Comparison of ENCODE assay signal across 8 cellular contexts in the genomic region with DNA sequence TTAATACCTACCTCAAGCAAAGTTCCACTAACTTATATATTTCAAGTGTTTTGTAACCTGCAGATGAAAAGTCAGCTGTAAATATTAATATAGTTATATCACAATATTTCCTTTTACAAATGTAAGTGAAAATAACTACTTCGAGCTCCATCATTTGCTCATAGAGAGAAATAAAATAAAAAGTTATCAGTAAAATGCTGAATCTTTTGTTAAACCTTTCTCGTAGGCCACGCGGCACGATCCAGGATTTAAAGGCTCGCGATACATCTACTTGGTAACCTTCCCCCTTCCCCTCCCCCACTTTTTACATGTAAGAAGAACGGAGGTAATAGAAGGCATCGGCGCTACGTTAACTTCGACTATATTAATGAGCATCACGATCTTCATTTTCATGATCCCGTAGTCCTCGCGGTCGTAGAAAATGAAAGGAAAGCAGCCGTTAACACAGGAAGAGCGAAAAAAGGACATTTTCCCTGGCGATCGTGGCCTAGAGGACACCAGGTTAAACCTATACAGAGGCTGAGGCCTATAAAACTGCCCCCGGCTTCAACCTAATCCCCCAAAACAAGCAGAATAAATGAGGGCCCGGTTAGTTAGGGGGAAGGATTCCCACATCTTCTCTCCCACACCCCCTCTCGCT. TPM values are rescaled to one million over a fixed set of nuclear protein-coding genes. Genes with fewer than 3 reads are reported as not detected.
A peak's percentile ranks its signal among the peaks of the same experiment; 100 is the strongest.
DNase-seq lines count a peak whose midpoint lies in the region; ATAC-seq and TF ChIP-seq lines count a peak whose summit lies in the region.

No MANE protein-coding gene starts in this region.

- CTCF ChIA-PET in activated CD8-positive, alpha-beta T cell treated with anti-CD3 and anti-CD28 coated beads, Interleukin-2, amount 10 ng/mL, durations not matched to agents 7 days and 5 days (lab: Charles Lee): no interaction called here

- peak overlapping the region; percentile 100 for H3K4me3 Mint-ChIP-seq in activated CD8-positive, alpha-beta T cell treated with anti-CD3 and anti-CD28 coated beads, Interleukin-2, amount 10 ng/mL, durations not matched to agents 7 days and 5 days
- peak overlapping the region; percentile 100 for H3K4me3 Mint-ChIP-seq in osteocyte (ENCODE audit: unreplicated experiment)

- peak overlapping the region; percentile 77 for H3K4me3 ChIP-seq in fibroblast of pulmonary artery (replicated peaks; ENCODE audit: low read depth, low read length)

- no peaks in the 10 kb centered on the region for H3K27me3 Mint-ChIP-seq in activated CD8-positive, alpha-beta T cell treated with anti-CD3 and anti-CD28 coated beads, Interleukin-2, amount 10 ng/mL, durations not matched to agents 7 days and 5 days (ENCODE audit: low read depth)
- H3K27me3 Mint-ChIP-seq in osteocyte (ENCODE audit: unreplicated experiment): no peaks in the 10 kb centered on the region

- peaks cover 38% of the 10 kb centered on the region for H3K4me1 Mint-ChIP-seq in activated CD8-positive, alpha-beta T cell treated with anti-CD3 and anti-CD28 coated beads, Interleukin-2, amount 10 ng/mL, durations not matched to agents 7 days and 5 days (ENCODE audit: low read depth)
- peaks cover 49% of the 10 kb centered on the region for H3K4me1 Mint-ChIP-seq in osteocyte (ENCODE audit: unreplicated experiment)

- DNase-seq in activated CD4-positive, alpha-beta T cell treated with anti-CD3 and anti-CD28 coated beads for 48 hours: peak; percentile 50
- DNase-seq in activated CD4-positive, alpha-beta T cell treated with anti-CD3 and anti-CD28 coated beads for 1 hour: no peak
- DNase-seq in NCI-H2029 (lab: John Stamatoyannopoulos, UW) (peak; percentile 68), fibroblast of pulmonary artery (ENCODE audit: low read depth) (peak; percentile 73), osteocyte (ENCODE audit: extremely low spot score, unreplicated experiment) (peak; percentile 64)
- peak; percentile 59 for DNase-seq in activated CD8-positive, alpha-beta T cell treated with anti-CD3 and anti-CD28 coated beads, Interleukin-2, amount 10 ng/mL, durations not matched to agents 7 days and 5 days

- peak overlapping the region; percentile 100 for H3K27ac Mint-ChIP-seq in activated CD8-positive, alpha-beta T cell treated with anti-CD3 and anti-CD28 coated beads, Interleukin-2, amount 10 ng/mL, durations not matched to agents 7 days and 5 days
- H3K27ac Mint-ChIP-seq in osteocyte (ENCODE audit: unreplicated experiment): peak overlapping the region; percentile 100

- TF ChIP-seq CTCF in fibroblast of pulmonary artery (IDR thresholded peaks at IDR 0.05; ENCODE audit: low read length, missing control alignments) (no peak), osteocyte (IDR thresholded peaks at IDR 0.05) (no peak)

- POLR2A ChIA-PET in activated CD8-positive, alpha-beta T cell treated with anti-CD3 and anti-CD28 coated beads, Interleukin-2, amount 10 ng/mL, durations not matched to agents 7 days and 5 days (lab: Charles Lee): interaction anchor here (0.9 to 1.0 kb wide), 2 partner anchors 11 to 116 kb away, joined by 3 to 7 read pairs; no protein-coding TSS in a partner anchor

- H3K9me3 Mint-ChIP-seq in activated CD8-positive, alpha-beta T cell treated with anti-CD3 and anti-CD28 coated beads, Interleukin-2, amount 10 ng/mL, durations not matched to agents 7 days and 5 days (ENCODE audit: insufficient read depth): no peaks in the 10 kb centered on the region
- no peaks in the 10 kb centered on the region for H3K9me3 Mint-ChIP-seq in osteocyte (ENCODE audit: unreplicated experiment)

- no peak for ATAC-seq in activated CD8-positive, alpha-beta T cell treated with anti-CD3 and anti-CD28 coated beads, Interleukin-2, amount 10 ng/mL, durations not matched to agents 7 days and 5 days
- ATAC-seq in HG02973 (IDR thresholded peaks at IDR 0.05; ENCODE audit: unreplicated experiment): no peak
- ATAC-seq in HG03139 (IDR thresholded peaks at IDR 0.05; ENCODE audit: unreplicated experiment): no peak

- H3K36me3 Mint-ChIP-seq in activated CD8-positive, alpha-beta T cell treated with anti-CD3 and anti-CD28 coated beads, Interleukin-2, amount 10 ng/mL, durations not matched to agents 7 days and 5 days (ENCODE audit: low read depth): peaks cover 53% of the 10 kb centered on the region
- peaks cover 27% of the 10 kb centered on the region for H3K36me3 Mint-ChIP-seq in osteocyte (ENCODE audit: unreplicated experiment)

RNA-seq across cellular contexts. Expression of a gene that starts 0.5 kb away (rescaled TPM):
- 100 to 1,000 TPM; 768 to 782 TPM for total RNA-seq in activated CD8-positive, alpha-beta T cell treated with anti-CD3 and anti-CD28 coated beads, Interleukin-2, amount 10 ng/mL, durations not matched to agents 7 days and 5 days
- 424 and 430 TPM in 2 replicates for total RNA-seq in osteocyte

RNA-seq across cellular contexts. Expression of a gene that starts 11.2 kb away (rescaled TPM):
- not detected for total RNA-seq in activated CD8-positive, alpha-beta T cell treated with anti-CD3 and anti-CD28 coated beads, Interleukin-2, amount 10 ng/mL, durations not matched to agents 7 days and 5 days
- not detected in 2 replicates for total RNA-seq in osteocyte
